In genomic region chr22:22753526-22754267, GRCh38 we compare ENCODE assay signal across 8 cellular contexts.
DNase-seq lines count a peak whose midpoint lies in the region; ATAC-seq, FAIRE-seq and TF ChIP-seq lines count a peak whose summit lies in the region.
"Had no signal": no experiment of that assay in that cellular context is flagged by ENCODE, and none has a peak within 500 bp of the region (broad histone marks: within the 10 kb centered on the region; RNA-seq: fewer than 3 reads in every experiment).

No MANE protein-coding gene starts in this region.

- H3K4me3 Mint-ChIP-seq in T-helper 2 cell treated with Interferon-gamma antibody and Interleukin-4, amounts not matched to agents 5 μg/mL and 100 μg/mL, for 36 hours: no peak overlapping the region
- no peak overlapping the region for H3K4me3 Mint-ChIP-seq in astrocyte (ENCODE audit: unreplicated experiment)

- no peak for FAIRE-seq in astrocyte (lab: Jason Lieb, UNC)
- FAIRE-seq: endometrium had no signal

- TF ChIP-seq CTCF in KMS-11 (conservative IDR thresholded peaks at IDR 0.05; ENCODE audit: low read depth, low read length) (peak; percentile 78), astrocyte (IDR thresholded peaks at IDR 0.05; ENCODE audit: insufficient read depth, low read depth, low read length) (peak; percentile 45)

- in situ Hi-C loops in G401 (cut with HindIII; ENCODE audit: low sequenced_read_pairs): no loop called here

- no peak overlapping the region for H3K27ac Mint-ChIP-seq in T-helper 2 cell treated with Interferon-gamma antibody and Interleukin-4, amounts not matched to agents 5 μg/mL and 100 μg/mL, for 36 hours
- no peak overlapping the region for H3K27ac Mint-ChIP-seq in astrocyte (ENCODE audit: unreplicated experiment)

- H3K4me2 ChIP-seq in KMS-11 (no peak overlapping the region), astrocyte (ENCODE audit: low read length) (no peak overlapping the region)

- H3K27me3 ChIP-seq in KMS-11 (ENCODE audit: insufficient read depth, low read depth): no peaks in the 10 kb centered on the region
- peaks cover 2% of the 10 kb centered on the region for H3K27me3 ChIP-seq in astrocyte (ENCODE audit: insufficient read depth, low read length)

- H3K36me3 ChIP-seq in KMS-11 (ENCODE audit: insufficient read depth) (no peaks in the 10 kb centered on the region), astrocyte (ENCODE audit: insufficient read depth, low read length) (no peaks in the 10 kb centered on the region)

- no peaks in the 10 kb centered on the region for H3K9me3 Mint-ChIP-seq in T-helper 2 cell treated with Interferon-gamma antibody and Interleukin-4, amounts not matched to agents 5 μg/mL and 100 μg/mL, for 36 hours
- H3K9me3 Mint-ChIP-seq in astrocyte (ENCODE audit: unreplicated experiment): no peaks in the 10 kb centered on the region

- DNase-seq in G401 (ENCODE audit: low spot score): peak; percentile 13
- peak; percentile 47 for DNase-seq in T-helper 2 cell treated with Interferon-gamma antibody and Interleukin-4, amounts not matched to agents 5 μg/mL and 100 μg/mL, for 36 hours (ENCODE audit: low spot score)
- no peak for DNase-seq in astrocyte (ENCODE audit: low read depth)
- DNase-seq in islet precursor cell: peak; percentile 88
- peak; percentile 44 to 63 (median 59) for DNase-seq in stimulated activated CD4-positive, alpha-beta T cell treated with anti-CD3 and anti-CD28 coated beads, TNF-alpha, amount 100 ng/mL, for 4 hours (ENCODE audit: low read depth in 3 of 3)

- H3K36me3 Mint-ChIP-seq in T-helper 2 cell treated with Interferon-gamma antibody and Interleukin-4, amounts not matched to agents 5 μg/mL and 100 μg/mL, for 36 hours (ENCODE audit: low read depth): no peaks in the 10 kb centered on the region
- H3K36me3 Mint-ChIP-seq in astrocyte (ENCODE audit: low read depth, unreplicated experiment): no peaks in the 10 kb centered on the region

- peaks cover 8% of the 10 kb centered on the region for H3K4me1 Mint-ChIP-seq in T-helper 2 cell treated with Interferon-gamma antibody and Interleukin-4, amounts not matched to agents 5 μg/mL and 100 μg/mL, for 36 hours (ENCODE audit: low read depth)
- H3K4me1 Mint-ChIP-seq in astrocyte (ENCODE audit: low read depth, unreplicated experiment): no peaks in the 10 kb centered on the region

- H4K20me1 ChIP-seq in KMS-11 (ENCODE audit: insufficient read depth) (no peaks in the 10 kb centered on the region), astrocyte (ENCODE audit: insufficient read depth, low read length) (no peaks in the 10 kb centered on the region)

- H3K4me3 ChIP-seq in KMS-11 (IDR thresholded peaks at IDR 0.05; ENCODE audit: insufficient read depth, low read depth, low read length): no peak overlapping the region
- no peak overlapping the region for H3K4me3 ChIP-seq in astrocyte (ENCODE audit: insufficient read depth, low read depth, low read length)

- H3K27ac ChIP-seq in KMS-11: no peak overlapping the region
- no peak overlapping the region for H3K27ac ChIP-seq in astrocyte (ENCODE audit: low read depth, low read length)

- no peak overlapping the region for H3K9ac ChIP-seq in KMS-11
- H3K9ac ChIP-seq in astrocyte (ENCODE audit: low read length): no peak overlapping the region

- H3K27me3 Mint-ChIP-seq in T-helper 2 cell treated with Interferon-gamma antibody and Interleukin-4, amounts not matched to agents 5 μg/mL and 100 μg/mL, for 36 hours (ENCODE audit: low read depth): peaks cover 2% of the 10 kb centered on the region
- H3K27me3 Mint-ChIP-seq in astrocyte (ENCODE audit: low read depth, unreplicated experiment): peaks cover 59% of the 10 kb centered on the region

- ATAC-seq in HG03045 (IDR thresholded peaks at IDR 0.05; ENCODE audit: unreplicated experiment): no peak

- peak overlapping the region; percentile 70 for H2AFZ ChIP-seq in KMS-11 (ENCODE audit: low read depth)
- H2AFZ ChIP-seq in astrocyte (ENCODE audit: low read depth, low read length): no peak overlapping the region

- H3K4me1 ChIP-seq in KMS-11 (ENCODE audit: low read depth, poor library complexity, severe bottlenecking): peaks cover 24% of the 10 kb centered on the region
- no peaks in the 10 kb centered on the region for H3K4me1 ChIP-seq in astrocyte (ENCODE audit: insufficient read depth, low read length)

- no peaks in the 10 kb centered on the region for H3K9me3 ChIP-seq in astrocyte (ENCODE audit: insufficient read depth, low read depth, low read length)

- H3K79me2 ChIP-seq in KMS-11 (ENCODE audit: insufficient read depth, low read depth) (no peaks in the 10 kb centered on the region), astrocyte (ENCODE audit: insufficient read depth, low read length) (no peaks in the 10 kb centered on the region)
